In the genomic region with DNA sequence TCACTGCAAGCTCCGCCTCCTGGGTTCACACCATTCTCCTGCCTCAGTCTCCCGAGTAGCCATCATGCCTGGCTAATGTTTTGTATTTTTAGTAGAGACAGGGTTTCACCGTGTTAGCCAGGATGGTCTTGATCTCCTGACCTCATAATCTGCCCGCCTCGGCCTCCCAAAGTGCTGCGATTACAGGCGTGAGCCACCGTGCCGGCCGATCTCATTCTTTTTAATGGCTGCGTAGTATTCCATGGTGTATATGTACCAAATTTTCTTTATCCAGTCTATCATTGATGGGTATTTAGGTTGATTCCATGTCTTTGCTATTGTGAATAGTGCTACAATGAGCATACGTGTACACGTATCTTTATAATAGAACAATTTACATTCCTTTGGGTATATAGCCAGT, we compare ENCODE assay signal across 7 cellular contexts. TPM values are rescaled to one million over a fixed set of nuclear protein-coding genes. Genes with fewer than 3 reads are reported as not detected.
A peak's percentile ranks its signal among the peaks of the same experiment; 100 is the strongest.
DNase-seq lines count a peak whose midpoint lies in the region; ATAC-seq and TF ChIP-seq lines count a peak whose summit lies in the region.
"Not testable (repeated sequence)": the region's sequence is repeated elsewhere in the genome, so short reads cannot be mapped to it uniquely, and the experiment has no call there.
"Had no signal": no experiment of that assay in that cellular context is flagged by ENCODE, and none has a peak within 500 bp of the region (broad histone marks: within the 10 kb centered on the region; RNA-seq: fewer than 3 reads in every experiment).

No MANE protein-coding gene starts in this region.

- H3K4me1 Mint-ChIP-seq in activated B cell treated with CpG ODN at 0.5 μM for 24 hours (peaks cover 85% of the 10 kb centered on the region), memory B cell (peaks cover 61% of the 10 kb centered on the region)
- H3K4me1 Mint-ChIP-seq in natural killer cell treated with Interleukin-12 subunit alpha and Interleukin-12 subunit beta and Interleukin-15 and Interleukin-18, amount 100 ng/mL, for 72 hours (ENCODE audit: low read depth in 2 of 2) = peaks cover 17 to 34% of the 10 kb centered on the region in 2 donors
- H3K4me1 Mint-ChIP-seq in stimulated activated naive B cell treated with anti-CD40 and anti-IgM and Interleukin-4, amounts not matched to agents 10 μg/mL and 1 μg/mL and 100 μg/mL, for 72 hours = peaks cover 47 to 87% of the 10 kb centered on the region in 2 donors

- CTCF ChIA-PET in HEK293 (lab: Yijun Ruan, JAX) = interaction anchor here (0.7 to 8.5 kb wide), 5 partner anchors 7 to 318 kb away, joined by 4 to 101 read pairs (median 5); no protein-coding TSS in a partner anchor
- CTCF ChIA-PET in activated B cell treated with CpG ODN at 0.5 μM for 24 hours (lab: Charles Lee) = not testable (repeated sequence)

- POLR2A ChIA-PET in HEK293 (lab: Yijun Ruan, JAX) = not testable (repeated sequence)
- POLR2A ChIA-PET in activated B cell treated with CpG ODN at 0.5 μM for 24 hours (lab: Charles Lee) = interaction anchor here (1.2 to 4.3 kb wide), 5 partner anchors 8 to 190 kb away, joined by 3 to 68 read pairs (median 11); a partner anchor contains a TSS

- not testable (repeated sequence) for H3K9me3 Mint-ChIP-seq in activated B cell treated with CpG ODN at 0.5 μM for 24 hours; memory B cell; natural killer cell treated with Interleukin-12 subunit alpha and Interleukin-12 subunit beta and Interleukin-15 and Interleukin-18, amount 100 ng/mL, for 72 hours
- H3K9me3 Mint-ChIP-seq in stimulated activated naive B cell treated with anti-CD40 and anti-IgM and Interleukin-4, amounts not matched to agents 10 μg/mL and 1 μg/mL and 100 μg/mL, for 72 hours = peaks cover 7 to 13% of the 10 kb centered on the region in 2 donors

- H3K27ac ChIP-seq in HEK293 (ENCODE audit: extremely low read depth, low read depth, low read length) = not testable (repeated sequence)

- intact Hi-C loops in activated B cell treated with CpG ODN at 0.5 μM for 24 hours (cut with micrococcal nuclease) = loop anchor here (10.0 kb wide), 1 partner anchor 1065 kb away; no protein-coding TSS in a partner anchor

- not testable (repeated sequence) for ATAC-seq in activated B cell treated with CpG ODN at 0.5 μM for 24 hours (ENCODE audit: low read depth); memory B cell (ENCODE audit: low read depth); natural killer cell treated with Interleukin-12 subunit alpha and Interleukin-12 subunit beta and Interleukin-15 and Interleukin-18, amount 100 ng/mL, for 72 hours; stimulated activated naive B cell treated with anti-CD40 and anti-IgM and Interleukin-4, amounts not matched to agents 10 μg/mL and 1 μg/mL and 100 μg/mL, for 72 hours (replicated peaks)

- not testable (repeated sequence) for DNase-seq in activated B cell treated with CpG ODN at 0.5 μM for 24 hours; memory B cell (ENCODE audit: low spot score in 2 of 2); natural killer cell treated with Interleukin-12 subunit alpha and Interleukin-12 subunit beta and Interleukin-15 and Interleukin-18, amount 100 ng/mL, for 72 hours (ENCODE audit: low spot score); stimulated activated naive B cell treated with anti-CD40 and anti-IgM and Interleukin-4, amounts not matched to agents 10 μg/mL and 1 μg/mL and 100 μg/mL, for 72 hours

- not testable (repeated sequence) for H3K4me1 ChIP-seq in HEK293 (ENCODE audit: control insufficient read depth, insufficient read depth, low read length)

- H3K4me3 Mint-ChIP-seq in activated B cell treated with CpG ODN at 0.5 μM for 24 hours (peak overlapping the region; percentile 24), memory B cell (peak overlapping the region; percentile 53)
- not testable (repeated sequence) for H3K4me3 Mint-ChIP-seq in natural killer cell treated with Interleukin-12 subunit alpha and Interleukin-12 subunit beta and Interleukin-15 and Interleukin-18, amount 100 ng/mL, for 72 hours; stimulated activated naive B cell treated with anti-CD40 and anti-IgM and Interleukin-4, amounts not matched to agents 10 μg/mL and 1 μg/mL and 100 μg/mL, for 72 hours

- not testable (repeated sequence) for H3K27me3 Mint-ChIP-seq in activated B cell treated with CpG ODN at 0.5 μM for 24 hours; memory B cell; natural killer cell treated with Interleukin-12 subunit alpha and Interleukin-12 subunit beta and Interleukin-15 and Interleukin-18, amount 100 ng/mL, for 72 hours; stimulated activated naive B cell treated with anti-CD40 and anti-IgM and Interleukin-4, amounts not matched to agents 10 μg/mL and 1 μg/mL and 100 μg/mL, for 72 hours

- not testable (repeated sequence) for TF ChIP-seq CTCF in HEK293 (tag by site-specific recombination; IDR thresholded peaks at IDR 0.05); activated B cell treated with CpG ODN at 0.5 μM for 24 hours (IDR thresholded peaks at IDR 0.05)

- not testable (repeated sequence) for H3K4me3 ChIP-seq in HEK293 (ENCODE audit: low read depth, low read length)

- H3K36me3 Mint-ChIP-seq in activated B cell treated with CpG ODN at 0.5 μM for 24 hours (ENCODE audit: low read depth) = peaks cover 34% of the 10 kb centered on the region
- peaks cover 23% of the 10 kb centered on the region for H3K36me3 Mint-ChIP-seq in memory B cell
- not testable (repeated sequence) for H3K36me3 Mint-ChIP-seq in natural killer cell treated with Interleukin-12 subunit alpha and Interleukin-12 subunit beta and Interleukin-15 and Interleukin-18, amount 100 ng/mL, for 72 hours
- H3K36me3 Mint-ChIP-seq in stimulated activated naive B cell treated with anti-CD40 and anti-IgM and Interleukin-4, amounts not matched to agents 10 μg/mL and 1 μg/mL and 100 μg/mL, for 72 hours = peaks cover 16 to 22% of the 10 kb centered on the region in 2 donors

- H3K36me3 ChIP-seq in HEK293 (ENCODE audit: control insufficient read depth in 2 of 2, insufficient read depth in 1 of 2, low read length in 2 of 2) = not testable (repeated sequence)

- H3K9me3 ChIP-seq in HEK293 (ENCODE audit: control insufficient read depth, insufficient read depth, low read depth, low read length) = not testable (repeated sequence)

- H3K27ac Mint-ChIP-seq in activated B cell treated with CpG ODN at 0.5 μM for 24 hours (peak overlapping the region; percentile 100), memory B cell (peak overlapping the region; percentile 99)
- peak overlapping the region; percentile 28 to 78 for H3K27ac Mint-ChIP-seq in natural killer cell treated with Interleukin-12 subunit alpha and Interleukin-12 subunit beta and Interleukin-15 and Interleukin-18, amount 100 ng/mL, for 72 hours
- peak overlapping the region; percentile 93 for H3K27ac Mint-ChIP-seq in stimulated activated naive B cell treated with anti-CD40 and anti-IgM and Interleukin-4, amounts not matched to agents 10 μg/mL and 1 μg/mL and 100 μg/mL, for 72 hours

TF ChIP-seq in HEK293, 187 proteins besides CTCF, POLR2A, EP300 and RAD21:
- TF ChIP-seq, protein P1, sequence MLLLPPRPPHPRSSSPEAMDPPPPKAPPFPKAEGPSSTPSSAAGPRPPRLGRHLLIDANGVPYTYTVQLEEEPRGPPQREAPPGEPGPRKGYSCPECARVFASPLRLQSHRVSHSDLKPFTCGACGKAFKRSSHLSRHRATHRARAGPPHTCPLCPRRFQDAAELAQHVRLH (tag by site-specific recombination; IDR thresholded peaks at IDR 0.05) = 0 out of 2 replicates have a peak, but pooled peaks have one; percentile 39
- TF ChIP-seq, protein P2, sequence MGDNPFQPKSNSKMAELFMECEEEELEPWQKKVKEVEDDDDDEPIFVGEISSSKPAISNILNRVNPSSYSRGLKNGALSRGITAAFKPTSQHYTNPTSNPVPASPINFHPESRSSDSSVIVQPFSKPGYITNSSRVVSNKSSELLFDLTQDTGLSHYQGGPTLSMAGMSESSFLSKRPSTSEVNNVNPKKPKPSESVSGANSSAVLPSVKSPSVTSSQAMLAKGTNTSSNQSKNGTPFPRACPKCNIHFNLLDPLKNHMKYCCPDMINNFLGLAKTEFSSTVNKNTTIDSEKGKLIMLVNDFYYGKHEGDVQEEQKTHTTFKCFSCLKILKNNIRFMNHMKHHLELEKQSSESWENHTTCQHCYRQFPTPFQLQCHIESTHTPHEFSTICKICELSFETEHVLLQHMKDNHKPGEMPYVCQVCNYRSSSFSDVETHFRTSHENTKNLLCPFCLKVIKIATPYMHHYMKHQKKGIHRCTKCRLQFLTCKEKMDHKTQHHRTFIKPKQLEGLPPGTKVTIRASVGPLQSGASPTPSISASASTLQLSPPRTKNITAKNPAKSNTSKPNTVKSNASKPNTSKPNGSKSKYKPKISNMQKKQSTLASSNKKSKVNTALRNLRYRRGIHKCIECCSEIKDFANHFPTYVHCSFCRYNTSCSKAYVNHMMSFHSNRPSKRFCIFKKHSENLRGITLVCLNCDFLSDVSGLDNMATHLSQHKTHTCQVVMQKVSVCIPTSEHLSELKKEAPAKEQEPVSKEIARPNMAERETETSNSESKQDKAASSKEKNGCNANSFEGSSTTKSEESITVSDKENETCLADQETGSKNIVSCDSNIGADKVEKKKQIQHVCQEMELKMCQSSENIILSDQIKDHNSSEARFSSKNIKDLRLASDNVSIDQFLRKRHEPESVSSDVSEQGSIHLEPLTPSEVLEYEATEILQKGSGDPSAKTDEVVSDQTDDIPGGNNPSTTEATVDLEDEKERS (tag by site-specific recombination; IDR thresholded peaks at IDR 0.05) = 0 out of 2 replicates have a peak, but pooled peaks have one; percentile 42
- peak; percentile 95 for TF ChIP-seq ZNF146 (tag by site-specific recombination; IDR thresholded peaks at IDR 0.05)

RNA-seq across cellular contexts. Expression of a gene that starts 7.4 kb away (rescaled TPM):
- total RNA-seq in activated B cell treated with CpG ODN at 0.5 μM for 24 hours = 628 and 664 TPM in 2 replicates
- 10 to 100 TPM in 1 of 2 donors, 1 to 10 TPM in 1; 7.8 to 92.0 TPM for total RNA-seq in natural killer cell treated with Interleukin-12 subunit alpha and Interleukin-12 subunit beta and Interleukin-15 and Interleukin-18, amount 100 ng/mL, for 72 hours
- total RNA-seq: A673, Caco-2 had no signal

RNA-seq across cellular contexts. Expression of a gene that starts 36.7 kb away (rescaled TPM):
- 262 and 310 TPM in 2 replicates for total RNA-seq in activated B cell treated with CpG ODN at 0.5 μM for 24 hours
- 10 to 100 TPM; 21.0 to 48.6 TPM for total RNA-seq in natural killer cell treated with Interleukin-12 subunit alpha and Interleukin-12 subunit beta and Interleukin-15 and Interleukin-18, amount 100 ng/mL, for 72 hours
- total RNA-seq: A673, Caco-2 had no signal

RNA-seq across cellular contexts. Expression of a gene that starts 40.1 kb away (rescaled TPM):
- total RNA-seq in activated B cell treated with CpG ODN at 0.5 μM for 24 hours = 621 and 630 TPM in 2 replicates
- total RNA-seq in natural killer cell treated with Interleukin-12 subunit alpha and Interleukin-12 subunit beta and Interleukin-15 and Interleukin-18, amount 100 ng/mL, for 72 hours = 100 to 1,000 TPM in 1 of 2 donors, 10 to 100 TPM in 1; 69.9 to 117 TPM
- total RNA-seq: A673, Caco-2 had no signal
